ENCODE assay signal across 15 cellular contexts in the genomic region with DNA sequence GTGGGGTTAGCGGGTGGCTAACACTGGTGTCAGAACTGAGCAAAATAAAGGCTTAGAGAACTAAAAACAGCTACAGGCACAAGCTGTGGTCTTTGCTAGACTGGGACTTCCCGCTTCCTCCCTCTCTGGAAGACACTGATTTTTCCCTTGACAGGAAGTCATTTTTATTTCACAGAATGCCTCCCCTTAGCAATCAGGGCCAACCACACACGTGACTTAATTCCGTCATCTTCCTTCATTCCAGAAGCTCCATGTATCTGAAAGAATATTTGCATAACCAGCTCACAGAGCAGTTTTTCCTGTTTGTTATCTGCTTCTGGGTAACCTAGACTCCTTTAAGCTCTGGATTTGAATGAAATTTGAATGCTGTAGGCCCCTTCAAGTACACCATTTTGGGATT.
"Had no signal": no experiment of that assay in that cellular context is flagged by ENCODE, and none has a peak within 500 bp of the region (broad histone marks: within the 10 kb centered on the region; RNA-seq: fewer than 3 reads in every experiment).

No MANE protein-coding gene starts in this region.

- H3K27ac ChIP-seq: foreskin keratinocyte, suprapubic skin, transverse colon had no signal

- DNase-seq: activated CD4-positive, alpha-beta T cell treated with anti-CD3 and anti-CD28 coated beads for 48 hours; activated CD4-positive, CD25-positive, alpha-beta regulatory T cell; activated CD8-positive, alpha-beta T cell treated with anti-CD3 and anti-CD28 coated beads for 36 hours; activated naive CD4-positive, alpha-beta T cell treated with anti-CD3 and anti-CD28 coated beads for 36 hours; activated T-cell treated with anti-CD3 and anti-CD28 coated beads, Interleukin-2, amount 50 U/mL, for 1 hour; central memory CD4-positive, alpha-beta T cell; endodermal cell; glutamatergic neuron; occipital lobe; retina; T-helper 9 cell; transverse colon had no signal

- ATAC-seq: activated CD8-positive, alpha-beta T cell treated with anti-CD3 and anti-CD28 coated beads for 36 hours; foreskin keratinocyte; left lobe of liver had no signal

- H3K27me3 ChIP-seq: foreskin keratinocyte, suprapubic skin, transverse colon had no signal

- H3K4me1 ChIP-seq: foreskin keratinocyte, suprapubic skin, transverse colon had no signal

- H3K36me3 ChIP-seq: suprapubic skin, transverse colon had no signal

- H3K4me3 ChIP-seq: suprapubic skin, transverse colon had no signal
